In the genomic region with DNA sequence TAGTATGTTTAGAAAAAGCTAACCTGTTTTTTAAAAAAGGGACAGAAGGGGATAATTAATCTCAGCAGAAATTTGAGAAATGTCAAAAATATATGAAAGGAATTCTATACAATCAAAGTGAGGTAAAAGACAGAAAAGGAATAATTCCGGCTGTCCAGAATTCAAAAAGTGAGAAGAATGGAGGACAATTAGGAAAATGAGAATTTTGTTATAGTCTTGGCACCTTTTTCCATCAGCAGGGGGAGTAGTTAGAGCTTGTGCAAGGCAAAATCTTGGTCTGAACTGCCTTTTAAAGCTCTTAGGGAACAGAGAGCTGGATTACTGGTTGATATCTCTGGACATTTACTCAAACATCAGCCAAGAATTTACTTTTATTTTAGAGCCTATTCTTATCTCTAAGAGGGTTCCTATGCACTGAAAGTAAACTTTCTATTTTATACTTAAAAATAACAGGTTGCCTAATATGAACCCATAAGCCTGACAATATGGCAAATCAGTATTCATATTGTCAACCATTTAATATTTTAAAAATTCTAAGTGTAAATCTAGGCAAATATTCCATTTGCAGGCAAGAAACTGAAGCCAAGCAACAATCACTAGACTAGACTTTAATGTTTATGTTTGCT, we compare ENCODE assay signal across 8 cellular contexts.
DNase-seq lines count a peak whose midpoint lies in the region; ATAC-seq and TF ChIP-seq lines count a peak whose summit lies in the region.

No MANE protein-coding gene starts in this region.

- H2AFZ ChIP-seq in hepatocyte, result no peak overlapping the region

- H3K4me3 ChIP-seq in BJ (ENCODE audit: low read depth, low read length) (no peak overlapping the region), HEK293 (ENCODE audit: low read depth, low read length) (no peak overlapping the region), hepatocyte (no peak overlapping the region)

- H3K36me3 ChIP-seq in BJ (ENCODE audit: control insufficient read depth, insufficient read depth, low read length) (no peaks in the 10 kb centered on the region), HEK293 (ENCODE audit: control insufficient read depth in 2 of 2, insufficient read depth in 1 of 2, low read length in 2 of 2) (no peaks in the 10 kb centered on the region), hepatocyte (replicated peaks; ENCODE audit: insufficient read depth, low read depth) (no peaks in the 10 kb centered on the region)

- no peaks in the 10 kb centered on the region for H3K79me2 ChIP-seq in hepatocyte

- H3K9me3 ChIP-seq in HEK293 (ENCODE audit: control insufficient read depth, insufficient read depth, low read depth, low read length) (no peaks in the 10 kb centered on the region), hepatocyte (ENCODE audit: low read depth) (no peaks in the 10 kb centered on the region)

- DNase-seq in BJ (ENCODE audit: low read depth) (no peak), SW480 (ENCODE audit: low spot score) (peak; percentile 22), hepatocyte (ENCODE audit: low spot score) (peak; percentile 60), DMS153 (lab: John Stamatoyannopoulos, UW) (no peak), NCI-H446 treated with DMSO at 0.1 percent for 48 hours (lab: John Stamatoyannopoulos, UW) (no peak), NCI-H1048 (lab: John Stamatoyannopoulos, UW) (no peak)

- H4K20me1 ChIP-seq in hepatocyte (ENCODE audit: insufficient read depth, poor library complexity, severe bottlenecking), result no peaks in the 10 kb centered on the region

- no peak overlapping the region for H3K4me2 ChIP-seq in hepatocyte

- no peaks in the 10 kb centered on the region for H3K9me2 ChIP-seq in hepatocyte (replicated peaks; ENCODE audit: insufficient read depth)

- H3K4me1 ChIP-seq in HEK293 (ENCODE audit: control insufficient read depth, insufficient read depth, low read length) (no peaks in the 10 kb centered on the region), hepatocyte (ENCODE audit: insufficient read depth) (no peaks in the 10 kb centered on the region)

- CTCF ChIA-PET in BJ (lab: Yijun Ruan, JAX) (interaction anchor here (0.6 to 10.6 kb wide), 17 partner anchors 9 to 582 kb away, joined by 3 to 116 read pairs (median 4); no protein-coding TSS in a partner anchor), HEK293 (lab: Yijun Ruan, JAX) (interaction anchor here (0.5 to 10.8 kb wide), 21 partner anchors 9 to 787 kb away, joined by 3 to 129 read pairs (median 3); no protein-coding TSS in a partner anchor)

- POLR2A ChIA-PET in BJ (lab: Charles Lee) (no interaction called here), HEK293 (lab: Yijun Ruan, JAX) (no interaction called here)

- TF ChIP-seq CTCF in BJ (IDR thresholded peaks at IDR 0.05; ENCODE audit: insufficient read depth, low read depth, low read length), result peak; percentile 75
- TF ChIP-seq CTCF in HEK293 (tag by site-specific recombination; IDR thresholded peaks at IDR 0.05), result no peak
- peak; percentile 60 for TF ChIP-seq CTCF in hepatocyte (IDR thresholded peaks at IDR 0.05; ENCODE audit: poor library complexity)

- H3K27ac ChIP-seq in HEK293 (ENCODE audit: extremely low read depth, low read depth, low read length) (no peak overlapping the region), hepatocyte (no peak overlapping the region)

- H3K27me3 ChIP-seq in BJ (ENCODE audit: control insufficient read depth, insufficient read depth, low read length), result no peaks in the 10 kb centered on the region; the same call in 1 of the 2 replicates
- no peaks in the 10 kb centered on the region for H3K27me3 ChIP-seq in hepatocyte

- 54% methylated on average over 1 of the region's 1 CpG for WGBS in hepatocyte (ENCODE audit: low lambda C conversion rate, missing lambda C conversion rate)

- no peak for ATAC-seq in GM19023 (IDR thresholded peaks at IDR 0.05; ENCODE audit: unreplicated experiment)

TF ChIP-seq in HEK293, 187 proteins besides CTCF, POLR2A, EP300 and RAD21:
- TF ChIP-seq ZNF48 (tag by site-specific recombination; IDR thresholded peaks at IDR 0.05), result no peak
- TF ChIP-seq ZNF660 (tag by site-specific recombination; IDR thresholded peaks at IDR 0.05), result 0 out of 2 replicates have a peak, but pooled peaks have one; percentile 11
- TF ChIP-seq ZBTB48 (tag by site-specific recombination; IDR thresholded peaks at IDR 0.05), result no peak
- peak; percentile 28; the same call in 1 of the 2 replicates for TF ChIP-seq ZNF654 (tag by site-specific recombination; IDR thresholded peaks at IDR 0.05; ENCODE audit: low read depth)
- TF ChIP-seq ZNF76 (tag by site-specific recombination; IDR thresholded peaks at IDR 0.05; ENCODE audit: borderline replicate concordance, low read depth), result no peak
- TF ChIP-seq ZBTB1 (tag by site-specific recombination; IDR thresholded peaks at IDR 0.05), result no peak
TF ChIP-seq in HEK293: peak in this region for 2.

Comparison
In these comparisons a context has a peak if more than half of its experiments do, and no peak if none do; other contexts are left out.
1. DNase-seq: peak in SW480 (single experiment) and hepatocyte (single experiment); none in BJ (single experiment), DMS153 (single experiment), NCI-H446 treated with DMSO at 0.1 percent for 48 hours (single experiment) and NCI-H1048 (single experiment).